8 cellular contexts compared by ENCODE assay signal in genomic region chr4:112284662-112285411, GRCh38. TPM values are rescaled to one million over a fixed set of nuclear protein-coding genes. Genes with fewer than 3 reads are reported as not detected.
A peak's percentile ranks its signal among the peaks of the same experiment; 100 is the strongest.
DNase-seq lines count a peak whose midpoint lies in the region; ATAC-seq, FAIRE-seq and TF ChIP-seq lines count a peak whose summit lies in the region.

No MANE protein-coding gene starts in this region.

- H2AFZ ChIP-seq in IMR-90 (replicated peaks; ENCODE audit: low read length, poor library complexity) = peak overlapping the region; percentile 85

- peaks cover 72% of the 10 kb centered on the region for H3K4me1 Mint-ChIP-seq in activated naive CD4-positive, alpha-beta T cell treated with anti-CD3 and anti-CD28 coated beads for 36 hours (ENCODE audit: low read depth)
- H3K4me1 Mint-ChIP-seq in progenitor cell of endocrine pancreas (ENCODE audit: low read depth) = peaks cover 20% of the 10 kb centered on the region

- H3K79me1 ChIP-seq in IMR-90 (ENCODE audit: low read depth in 1 of 2, low read length in 2 of 2) = peaks cover 2 to 20% of the 10 kb centered on the region in 2 experiments; a peak in 3 of 4 replicates

- H3K9me3 Mint-ChIP-seq in activated naive CD4-positive, alpha-beta T cell treated with anti-CD3 and anti-CD28 coated beads for 36 hours = peaks cover 7% of the 10 kb centered on the region
- H3K9me3 Mint-ChIP-seq in progenitor cell of endocrine pancreas (ENCODE audit: low read depth) = no peaks in the 10 kb centered on the region

- H3K27ac Mint-ChIP-seq in activated naive CD4-positive, alpha-beta T cell treated with anti-CD3 and anti-CD28 coated beads for 36 hours = peak overlapping the region; percentile 97
- peak overlapping the region; percentile 95 for H3K27ac Mint-ChIP-seq in progenitor cell of endocrine pancreas

- peak overlapping the region; percentile 97 for H3K4me3 Mint-ChIP-seq in activated naive CD4-positive, alpha-beta T cell treated with anti-CD3 and anti-CD28 coated beads for 36 hours
- peak overlapping the region; percentile 89 for H3K4me3 Mint-ChIP-seq in progenitor cell of endocrine pancreas (ENCODE audit: low read depth)

- H3K4me1 ChIP-seq in IMR-90 (ENCODE audit: control insufficient read depth, insufficient read depth, low read length) (0 out of 2 replicates have a peak, but pooled peaks cover 3% of the 10 kb centered on the region), heart right ventricle (peaks cover 0 to 73% (median 17%) of the 10 kb centered on the region in 9 donors)

- no peak for FAIRE-seq in H54 (lab: Jason Lieb, UNC)

- no peak overlapping the region for H2BK15ac ChIP-seq in IMR-90 (ENCODE audit: low read depth, low read length)

- peak overlapping the region; percentile 36; the same call in 1 of the 2 replicates for H2BK120ac ChIP-seq in IMR-90 (ENCODE audit: low read depth, low read length)

- H3K27me3 ChIP-seq in IMR-90 (ENCODE audit: control insufficient read depth, insufficient read depth, low read length) (no peaks in the 10 kb centered on the region), heart right ventricle (no peaks in the 10 kb centered on the region)

- H3K27me3 Mint-ChIP-seq in activated naive CD4-positive, alpha-beta T cell treated with anti-CD3 and anti-CD28 coated beads for 36 hours (ENCODE audit: low read depth) = no peaks in the 10 kb centered on the region
- H3K27me3 Mint-ChIP-seq in progenitor cell of endocrine pancreas = no peaks in the 10 kb centered on the region

- no peak overlapping the region for H2BK20ac ChIP-seq in IMR-90 (ENCODE audit: low read depth, low read length)

- CTCF ChIA-PET in IMR-90 (lab: Yijun Ruan, JAX) = no interaction called here
- CTCF ChIA-PET in activated naive CD4-positive, alpha-beta T cell treated with anti-CD3 and anti-CD28 coated beads for 36 hours (lab: Charles Lee) = interaction anchor here (1.1 to 2.2 kb wide), 5 partner anchors 10 to 53 kb away, joined by 3 to 7 read pairs (median 6); partner anchors contain the start of gene AP1AR

- H4K91ac ChIP-seq in IMR-90 (ENCODE audit: insufficient read depth, low read depth, low read length) = peak overlapping the region; percentile 63

- H3K4me2 ChIP-seq in IMR-90 (ENCODE audit: low read depth, low read length) = peak overlapping the region; percentile 94

- TF ChIP-seq POLR2A in IMR-90 (IDR thresholded peaks at IDR 0.05; ENCODE audit: low read depth, low read length) (no peak), H54 (IDR thresholded peaks at IDR 0.05; ENCODE audit: low read depth, low read length) (no peak)

- DNase-seq in D341Med (ENCODE audit: low spot score) (peak; percentile 45), IMR-90 (peak; percentile 24), heart right ventricle (no peak), progenitor cell of endocrine pancreas (ENCODE audit: low spot score, unreplicated experiment) (no peak), H54 (ENCODE audit: insufficient read length, low spot score) (no peak)
- DNase-seq in activated naive CD4-positive, alpha-beta T cell treated with anti-CD3 and anti-CD28 coated beads for 36 hours = no peak

- TF ChIP-seq RAD21 in IMR-90 (IDR thresholded peaks at IDR 0.05; ENCODE audit: low read length) = no peak

- TF ChIP-seq CTCF in IMR-90 (conservative IDR thresholded peaks at IDR 0.05; ENCODE audit: low read depth, low read length) (no peak), heart right ventricle (IDR thresholded peaks at IDR 0.05) (no peak), progenitor cell of endocrine pancreas (IDR thresholded peaks at IDR 0.05; ENCODE audit: unreplicated experiment) (no peak)

- peak overlapping the region; percentile 19; the same call in 1 of the 2 replicates for H3K56ac ChIP-seq in IMR-90 (ENCODE audit: extremely low read depth, insufficient read depth, low read length)

- H3K4me3 ChIP-seq in IMR-90 (ENCODE audit: insufficient read depth, low read depth, low read length) (peak overlapping the region; percentile 93), heart right ventricle (peak overlapping the region; percentile 53 to 92 (median 74))

- BruUV-seq in IMR-90 (replicated peaks; lab: Mats Ljungman, UMichigan) = no TSS peak

- H2AK5ac ChIP-seq in IMR-90 (ENCODE audit: low read depth, low read length) = no peak overlapping the region

- H3K4ac ChIP-seq in IMR-90 (ENCODE audit: low read depth, low read length) = peak overlapping the region; percentile 47

- peaks cover 50% of the 10 kb centered on the region for H3K36me3 Mint-ChIP-seq in activated naive CD4-positive, alpha-beta T cell treated with anti-CD3 and anti-CD28 coated beads for 36 hours (ENCODE audit: low read depth)
- H3K36me3 Mint-ChIP-seq in progenitor cell of endocrine pancreas (ENCODE audit: insufficient read depth) = peaks cover 8% of the 10 kb centered on the region

- H2BK5ac ChIP-seq in IMR-90 (ENCODE audit: low read depth, low read length, poor library complexity, severe bottlenecking) = peak overlapping the region; percentile 49

- ATAC-seq in IMR-90 (ENCODE audit: low read depth) (peak; percentile 25), heart right ventricle (peak; percentile 9 to 60 (median 58)), HG03432 (IDR thresholded peaks at IDR 0.05; ENCODE audit: unreplicated experiment) (no peak), HG03460 (IDR thresholded peaks at IDR 0.05; ENCODE audit: unreplicated experiment) (no peak)

- H3K36me3 ChIP-seq in IMR-90 (ENCODE audit: control insufficient read depth, insufficient read depth, low read length) (no peaks in the 10 kb centered on the region), heart right ventricle (no peaks in the 10 kb centered on the region)

- dilution Hi-C loops in IMR-90 (cut with HindIII; ENCODE audit: low sequenced_read_pairs, unreplicated experiment) = no loop called here

- in situ Hi-C loops in IMR-90 (cut with MboI; ENCODE audit: low sequenced_read_pairs) = no loop called here

- H4K8ac ChIP-seq in IMR-90 (ENCODE audit: low read depth in 2 of 2, low read length in 2 of 2) = peak overlapping the region; percentile 56 to 97; a peak in 3 of 4 replicates

- H3K27ac ChIP-seq in IMR-90 (ENCODE audit: insufficient read depth, low read length) (peak overlapping the region; percentile 30), heart right ventricle (peak overlapping the region in 9 of 10 donors; percentile 74 to 95 (median 80))

- peak overlapping the region; percentile 80 for H2AK9ac ChIP-seq in IMR-90 (replicated peaks; ENCODE audit: low read depth, low read length, poor library complexity)

- no peaks in the 10 kb centered on the region for H3K9me1 ChIP-seq in IMR-90 (ENCODE audit: insufficient read depth, low read length)

- peak overlapping the region; percentile 72 for H3K9ac ChIP-seq in IMR-90 (ENCODE audit: low read depth, low read length)

- H4K20me1 ChIP-seq in IMR-90 (ENCODE audit: insufficient read depth, low read length) = no peaks in the 10 kb centered on the region

- intact Hi-C loops in IMR-90 (cut with micrococcal nuclease) = loop anchor here (5.0 kb wide), 1 partner anchor 53 kb away; the partner anchor contains the start of gene AP1AR
- intact Hi-C loops in activated naive CD4-positive, alpha-beta T cell treated with anti-CD3 and anti-CD28 coated beads for 36 hours (cut with micrococcal nuclease) = loop anchor here (1.0 to 10.0 kb wide), 8 partner anchors 11 to 1480 kb away; partner anchors contain the start of genes AP1AR, CAMK2D and FAM241A
- intact Hi-C loops in heart right ventricle (cut with DNase I) = no loop called here

- H3K14ac ChIP-seq in IMR-90 (replicated peaks; ENCODE audit: low read depth, low read length) = peak overlapping the region; percentile 55

- no CpG with 5 or more reads among the region's 15 CpGs for WGBS in IMR-90 (ENCODE audit: extremely low coverage in 2 of 2, insufficient read length in 1 of 2), 2 experiments
- 2 to 3% methylated on average over 15 of the region's 15 CpGs for WGBS in heart right ventricle, 2 donors

- H3K18ac ChIP-seq in IMR-90 (ENCODE audit: low read depth, low read length) = peak overlapping the region; percentile 65; the same call in 1 of the 2 replicates

- POLR2A ChIA-PET in IMR-90 (lab: Charles Lee; ENCODE audit: unreplicated experiment) = interaction anchor here (0.6 kb wide), 1 partner anchor 12 kb away, joined by 6 read pairs; the partner anchor contains the start of gene ALPK1

- H3K9me3 ChIP-seq in IMR-90 (ENCODE audit: control insufficient read depth, insufficient read depth, low read length) = no peaks in the 10 kb centered on the region
- no peaks in the 10 kb centered on the region for H3K9me3 ChIP-seq in heart right ventricle

- H3K23ac ChIP-seq in IMR-90 (ENCODE audit: low read depth, low read length) = peak overlapping the region; percentile 84

- H4K5ac ChIP-seq in IMR-90 (ENCODE audit: low read depth, low read length) = peak overlapping the region; percentile 56; the same call in 1 of the 2 replicates

TF ChIP-seq in IMR-90, 13 proteins besides CTCF, POLR2A, EP300 and RAD21 (continues in another document):
- no peak for TF ChIP-seq NFE2L2 (IDR thresholded peaks at IDR 0.05; ENCODE audit: low read depth, low read length)

RNA-seq across cellular contexts. Expression of gene TIFA, which starts 0.9 kb away (rescaled TPM):
- total RNA-seq in IMR-90 (2012; rRNA removed) (2.5 and 3.6 TPM in 2 replicates), heart right ventricle (10 to 100 TPM in 6 of 10 donors, 1 to 10 TPM in 4; 3.7 to 21.4 (median 14.2) TPM), progenitor cell of endocrine pancreas (10.4 TPM in 2 replicates)
- polyA plus RNA-seq in IMR-90 (2012; rRNA removed) (2.5 and 3.7 TPM in 2 replicates), heart right ventricle (1 to 10 TPM; 3.5 to 3.8 TPM)
- 0.55 and 0.65 TPM in 2 replicates for polyA plus RNA-seq in IMR-90 (2012; cell fraction: cytosol; rRNA removed)
- polyA plus RNA-seq in IMR-90 (2012; cell fraction: nucleus; rRNA removed; ENCODE audit: low replicate concordance) = 0.25 and 1.0 TPM in 2 replicates
- 10 to 100 TPM; 60.4 to 65.4 TPM for total RNA-seq in activated naive CD4-positive, alpha-beta T cell treated with anti-CD3 and anti-CD28 coated beads for 36 hours

RNA-seq across cellular contexts. Expression of gene ALPK1, which starts 12.3 kb away (rescaled TPM):
- total RNA-seq in IMR-90 (2012; rRNA removed) (7.9 and 8.6 TPM in 2 replicates), heart right ventricle (10 to 100 TPM in 1 of 10 donors, 1 to 10 TPM in 9; 2.4 to 11.0 (median 4.5) TPM), progenitor cell of endocrine pancreas (1.4 and 1.8 TPM in 2 replicates)
- polyA plus RNA-seq in IMR-90 (2012; rRNA removed) (2.8 and 3.3 TPM in 2 replicates), heart right ventricle (1 to 10 TPM; 1.1 to 3.9 TPM)
- 0.93 and 1.1 TPM in 2 replicates for polyA plus RNA-seq in IMR-90 (2012; cell fraction: cytosol; rRNA removed)
- polyA plus RNA-seq in IMR-90 (2012; cell fraction: nucleus; rRNA removed; ENCODE audit: low replicate concordance) = 2.7 and 11.5 TPM in 2 replicates
- total RNA-seq in activated naive CD4-positive, alpha-beta T cell treated with anti-CD3 and anti-CD28 coated beads for 36 hours = 10 to 100 TPM; 38.8 to 39.9 TPM

RNA-seq across cellular contexts. Expression of gene AP1AR, which starts 53.2 kb away (rescaled TPM):
- 4.7 and 8.3 TPM in 2 replicates for total RNA-seq in IMR-90 (2012; rRNA removed)
- 3.3 and 4.0 TPM in 2 replicates for polyA plus RNA-seq in IMR-90 (2012; rRNA removed)
- polyA plus RNA-seq in IMR-90 (2012; cell fraction: cytosol; rRNA removed) = 3.6 and 3.8 TPM in 2 replicates
- 3.3 and 5.4 TPM in 2 replicates for polyA plus RNA-seq in IMR-90 (2012; cell fraction: nucleus; rRNA removed; ENCODE audit: low replicate concordance)
- total RNA-seq in activated naive CD4-positive, alpha-beta T cell treated with anti-CD3 and anti-CD28 coated beads for 36 hours = 10 to 100 TPM; 14.7 to 15.2 TPM
- 10 to 100 TPM in 7 of 10 donors, 1 to 10 TPM in 3; 7.6 to 13.4 (median 11.4) TPM for total RNA-seq in heart right ventricle
- polyA plus RNA-seq in heart right ventricle = 1 to 10 TPM; 5.5 to 6.9 TPM
- total RNA-seq in progenitor cell of endocrine pancreas = 17.0 and 18.6 TPM in 2 replicates

Comparison
In these comparisons a context has a peak if more than half of its experiments do, and no peak if none do; other contexts are left out.
1. DNase-seq: peak in D341Med (single experiment) and IMR-90 (single experiment); none in activated naive CD4-positive, alpha-beta T cell treated with anti-CD3 and anti-CD28 coated beads for 36 hours (single experiment), heart right ventricle (0 of 2), progenitor cell of endocrine pancreas (single experiment) and H54 (single experiment).
2. ATAC-seq: peak in IMR-90 (single experiment) and heart right ventricle (8 of 8); none in HG03432 (single experiment) and HG03460 (single experiment).
3. intact Hi-C loops: an anchor here in IMR-90 (5.0 kb wide) and activated naive CD4-positive, alpha-beta T cell treated with anti-CD3 and anti-CD28 coated beads for 36 hours (1.0 to 10.0 kb wide); none called in heart right ventricle.